Comparison of ENCODE assay signal across 2 cellular contexts in the genomic region with DNA sequence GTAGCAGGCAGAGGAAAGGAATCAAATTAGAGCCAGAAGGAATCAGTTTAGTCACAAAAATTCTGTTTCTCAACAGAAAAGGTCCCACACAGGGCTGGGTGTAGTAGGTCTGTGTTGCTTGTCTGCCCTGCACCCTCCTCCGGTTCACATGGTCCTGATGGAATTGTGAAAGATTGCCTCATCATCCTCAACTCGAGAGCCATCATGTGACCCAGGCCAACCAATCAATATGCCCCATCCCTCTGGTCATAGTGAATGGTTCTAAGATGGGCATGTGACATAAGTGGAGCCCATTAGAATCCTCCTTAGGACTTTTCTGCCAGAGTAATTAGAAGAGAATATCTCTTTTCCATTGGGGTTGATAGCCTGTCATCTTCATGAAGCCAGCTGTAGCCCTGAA.
A peak's percentile ranks its signal among the peaks of the same experiment; 100 is the strongest.
TF ChIP-seq lines count a peak whose summit lies in the region.

No MANE protein-coding gene starts in this region.

TF ChIP-seq in IMR-90, 13 proteins besides CTCF, POLR2A, EP300 and RAD21:
- TF ChIP-seq RCOR1 (IDR thresholded peaks at IDR 0.05; ENCODE audit: insufficient replicate concordance, low read length) = no peak
- TF ChIP-seq, protein P1, sequence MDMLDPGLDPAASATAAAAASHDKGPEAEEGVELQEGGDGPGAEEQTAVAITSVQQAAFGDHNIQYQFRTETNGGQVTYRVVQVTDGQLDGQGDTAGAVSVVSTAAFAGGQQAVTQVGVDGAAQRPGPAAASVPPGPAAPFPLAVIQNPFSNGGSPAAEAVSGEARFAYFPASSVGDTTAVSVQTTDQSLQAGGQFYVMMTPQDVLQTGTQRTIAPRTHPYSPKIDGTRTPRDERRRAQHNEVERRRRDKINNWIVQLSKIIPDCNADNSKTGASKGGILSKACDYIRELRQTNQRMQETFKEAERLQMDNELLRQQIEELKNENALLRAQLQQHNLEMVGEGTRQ (IDR thresholded peaks at IDR 0.05; ENCODE audit: low read depth, low read length) = peak; percentile 57
- peak; percentile 43 for TF ChIP-seq CEBPB (IDR thresholded peaks at IDR 0.05; ENCODE audit: low read depth, low read length)
TF ChIP-seq in IMR-90: peak in this region for 2.

TF ChIP-seq in WTC11, 78 proteins besides CTCF, POLR2A, EP300 and RAD21:
- TF ChIP-seq, protein P2, sequence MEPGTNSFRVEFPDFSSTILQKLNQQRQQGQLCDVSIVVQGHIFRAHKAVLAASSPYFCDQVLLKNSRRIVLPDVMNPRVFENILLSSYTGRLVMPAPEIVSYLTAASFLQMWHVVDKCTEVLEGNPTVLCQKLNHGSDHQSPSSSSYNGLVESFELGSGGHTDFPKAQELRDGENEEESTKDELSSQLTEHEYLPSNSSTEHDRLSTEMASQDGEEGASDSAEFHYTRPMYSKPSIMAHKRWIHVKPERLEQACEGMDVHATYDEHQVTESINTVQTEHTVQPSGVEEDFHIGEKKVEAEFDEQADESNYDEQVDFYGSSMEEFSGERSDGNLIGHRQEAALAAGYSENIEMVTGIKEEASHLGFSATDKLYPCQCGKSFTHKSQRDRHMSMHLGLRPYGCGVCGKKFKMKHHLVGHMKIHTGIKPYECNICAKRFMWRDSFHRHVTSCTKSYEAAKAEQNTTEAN (CRISPR knock-in tag; IDR thresholded peaks at IDR 0.05) = no peak
- TF ChIP-seq MYBL2 (CRISPR knock-in tag; IDR thresholded peaks at IDR 0.05) = no peak
- TF ChIP-seq, protein P3, sequence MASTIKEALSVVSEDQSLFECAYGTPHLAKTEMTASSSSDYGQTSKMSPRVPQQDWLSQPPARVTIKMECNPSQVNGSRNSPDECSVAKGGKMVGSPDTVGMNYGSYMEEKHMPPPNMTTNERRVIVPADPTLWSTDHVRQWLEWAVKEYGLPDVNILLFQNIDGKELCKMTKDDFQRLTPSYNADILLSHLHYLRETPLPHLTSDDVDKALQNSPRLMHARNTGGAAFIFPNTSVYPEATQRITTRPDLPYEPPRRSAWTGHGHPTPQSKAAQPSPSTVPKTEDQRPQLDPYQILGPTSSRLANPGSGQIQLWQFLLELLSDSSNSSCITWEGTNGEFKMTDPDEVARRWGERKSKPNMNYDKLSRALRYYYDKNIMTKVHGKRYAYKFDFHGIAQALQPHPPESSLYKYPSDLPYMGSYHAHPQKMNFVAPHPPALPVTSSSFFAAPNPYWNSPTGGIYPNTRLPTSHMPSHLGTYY (CRISPR knock-in tag; IDR thresholded peaks at IDR 0.05) = no peak
- no peak for TF ChIP-seq ZNF121 (CRISPR knock-in tag; IDR thresholded peaks at IDR 0.05)
- peak; percentile 53; the same call in 1 of the 2 replicates for TF ChIP-seq USF1 (CRISPR knock-in tag; IDR thresholded peaks at IDR 0.05)
- no peak for TF ChIP-seq CREB1 (CRISPR knock-in tag; IDR thresholded peaks at IDR 0.05)
- TF ChIP-seq, protein P1 (CRISPR knock-in tag; IDR thresholded peaks at IDR 0.05) = peak; percentile 78
- no peak for TF ChIP-seq SMAD4 (CRISPR knock-in tag; IDR thresholded peaks at IDR 0.05)
- TF ChIP-seq ZSCAN18 (CRISPR knock-in tag; IDR thresholded peaks at IDR 0.05) = no peak
- TF ChIP-seq TP53 (CRISPR knock-in tag; IDR thresholded peaks at IDR 0.05) = no peak
